Comparison of ENCODE assay signal across 8 cellular contexts in genomic region chr7:73717991-73718405, GRCh38. TPM values are rescaled to one million over a fixed set of nuclear protein-coding genes. Genes with fewer than 3 reads are reported as not detected.
DNase-seq lines count a peak whose midpoint lies in the region; ATAC-seq, FAIRE-seq and TF ChIP-seq lines count a peak whose summit lies in the region.

No MANE protein-coding gene starts in this region.

- TF ChIP-seq CTCF in BJ (IDR thresholded peaks at IDR 0.05; ENCODE audit: insufficient read depth, low read depth, low read length): no peak
- TF ChIP-seq CTCF in spleen (IDR thresholded peaks at IDR 0.05 in 8 of 11, conservative IDR thresholded peaks at IDR 0.05 in 3 of 11): no peak

- peaks cover 12 to 48% (median 27%) of the 10 kb centered on the region in 6 donors for H3K4me1 ChIP-seq in spleen

- no peaks in the 10 kb centered on the region for H3K27me3 ChIP-seq in BJ (ENCODE audit: control insufficient read depth, insufficient read depth, low read length)
- H3K27me3 ChIP-seq in spleen (replicated peaks in 1 of 7): peaks cover 0 to 73% (median 8%) of the 10 kb centered on the region in 7 donors

- H3K36me3 ChIP-seq in BJ (ENCODE audit: control insufficient read depth, insufficient read depth, low read length): peaks cover 2% of the 10 kb centered on the region; the same call in 1 of the 2 replicates
- H3K36me3 ChIP-seq in spleen: peaks cover 0 to 7% (median 0%) of the 10 kb centered on the region in 6 donors

- FAIRE-seq in frontal cortex (lab: Jason Lieb, UNC): no peak

- H3K4me3 ChIP-seq in BJ (ENCODE audit: low read depth, low read length) (peak overlapping the region; percentile 83), spleen (peak overlapping the region in 3 of 8 donors; percentile 75 to 96 (median 81))

- no peak for TF ChIP-seq POLR2A in spleen (IDR thresholded peaks at IDR 0.05)

- H3K27ac ChIP-seq in spleen: peak overlapping the region in 3 of 8 donors; percentile 18 to 64 (median 32)

- intact Hi-C loops in spleen (cut with DNase I; ENCODE audit: low total_unique reads): no loop called here

- no peak for ATAC-seq in HG03175 (IDR thresholded peaks at IDR 0.05; ENCODE audit: unreplicated experiment)

- DNase-seq in BJ (ENCODE audit: low read depth) (peak; percentile 53), Kasumi-1 (lab: John Stamatoyannopoulos, UW) (peak; percentile 98), spleen (peak; percentile 83), NCI-H524 (lab: John Stamatoyannopoulos, UW) (no peak), frontal cortex (ENCODE audit: low spot score in 2 of 2) (no peak)
- peak; percentile 50 to 76 for DNase-seq in activated CD4-positive, alpha-beta T cell treated with anti-CD3 and anti-CD28 coated beads, Interleukin-2, amount 50 U/mL, for 24 hours (ENCODE audit: low read depth in 1 of 2, low spot score in 1 of 2)
- DNase-seq in effector CD8-positive, alpha-beta T cell (lab: John Stamatoyannopoulos, UW): peak; percentile 39

- POLR2A ChIA-PET in BJ (lab: Charles Lee): no interaction called here

- WGBS in spleen, 5 donors: 17 to 30% (median 19%) methylated on average over 10 of the region's 10 CpGs

- CTCF ChIA-PET in BJ (lab: Yijun Ruan, JAX): interaction anchor here (0.9 to 3.7 kb wide), 6 partner anchors 8 to 111 kb away, joined by 3 to 23 read pairs (median 4); partner anchors contain the start of gene VPS37D

- H3K9me3 ChIP-seq in spleen: no peaks in the 10 kb centered on the region

RNA-seq across cellular contexts. Expression of gene STX1A, which starts 1.5 kb away (rescaled TPM):
- polyA plus RNA-seq in BJ (2011; rRNA removed): 10.7 and 12.2 TPM in 2 replicates
- polyA minus RNA-seq in BJ (2011; rRNA and poly(A)+ RNA removed): 7.2 and 8.6 TPM in 2 replicates
- 1 to 10 TPM; 4.2 to 7.8 (median 5.6) TPM for total RNA-seq in spleen
- polyA plus RNA-seq in spleen: 1 to 10 TPM; 1.3 to 3.1 (median 1.8) TPM
- total RNA-seq in frontal cortex: 62.0 TPM

RNA-seq across cellular contexts. Expression of gene ABHD11, which starts 20.6 kb away (rescaled TPM):
- polyA plus RNA-seq in BJ (2011; rRNA removed): 11.6 and 16.9 TPM in 2 replicates
- polyA minus RNA-seq in BJ (2011; rRNA and poly(A)+ RNA removed): 8.2 and 9.9 TPM in 2 replicates
- 10 to 100 TPM; 11.4 to 26.0 (median 20.6) TPM for total RNA-seq in spleen
- polyA plus RNA-seq in spleen: 10 to 100 TPM; 13.3 to 17.6 (median 16.3) TPM
- total RNA-seq in frontal cortex: 5.7 TPM

RNA-seq across cellular contexts. Expression of gene BUD23, which starts 34.6 kb away (rescaled TPM):
- polyA plus RNA-seq in BJ (2011; rRNA removed): 66.9 and 69.8 TPM in 2 replicates
- 14.8 and 25.3 TPM in 2 replicates for polyA minus RNA-seq in BJ (2011; rRNA and poly(A)+ RNA removed)
- 10 to 100 TPM; 44.2 to 54.8 (median 54.0) TPM for total RNA-seq in spleen
- 10 to 100 TPM; 62.5 to 71.4 (median 70.7) TPM for polyA plus RNA-seq in spleen
- 30.2 TPM for total RNA-seq in frontal cortex

RNA-seq across cellular contexts. Expression of gene DNAJC30, which starts 34.7 kb away (rescaled TPM):
- polyA plus RNA-seq in BJ (2011; rRNA removed) (6.4 and 6.9 TPM in 2 replicates), spleen (10 to 100 TPM in 1 of 3 donors, 1 to 10 TPM in 2; 6.1 to 10.3 (median 8.7) TPM)
- 5.1 TPM in 2 replicates for polyA minus RNA-seq in BJ (2011; rRNA and poly(A)+ RNA removed)
- total RNA-seq in spleen (10 to 100 TPM in 2 of 7 donors, 1 to 10 TPM in 5; 5.6 to 12.7 (median 8.6) TPM), frontal cortex (2.4 TPM)

RNA-seq across cellular contexts. Expression of gene VPS37D, which starts 50.4 kb away (rescaled TPM):
- polyA plus RNA-seq in BJ (2011; rRNA removed) (2.2 and 3.3 TPM in 2 replicates), spleen (1 to 10 TPM in 1 of 3 donors, under 1 TPM in 2; 0.80 to 1.0 (median 0.86) TPM)
- 1.5 and 1.6 TPM in 2 replicates for polyA minus RNA-seq in BJ (2011; rRNA and poly(A)+ RNA removed)
- total RNA-seq in spleen (1 to 10 TPM in 4 of 7 donors, under 1 TPM in 3; 0.23 to 1.6 (median 1.0) TPM), frontal cortex (26.1 TPM)

Comparison
In these comparisons a context has a peak if more than half of its experiments do, and no peak if none do; other contexts are left out.
1. DNase-seq: peak in BJ (single experiment), Kasumi-1 (2 of 2), activated CD4-positive, alpha-beta T cell treated with anti-CD3 and anti-CD28 coated beads, Interleukin-2, amount 50 U/mL, for 24 hours (2 of 2), effector CD8-positive, alpha-beta T cell (single experiment) and spleen (single experiment); none in NCI-H524 (0 of 2) and frontal cortex (0 of 2).